9 cellular contexts compared by ENCODE assay signal in genomic region chr1:966603-967295, GRCh38. TPM values are rescaled to one million over a fixed set of nuclear protein-coding genes. Genes with fewer than 3 reads are reported as not detected.
DNase-seq lines count a peak whose midpoint lies in the region; ATAC-seq and TF ChIP-seq lines count a peak whose summit lies in the region.
"Had no signal": no experiment of that assay in that cellular context is flagged by ENCODE, and none has a peak within 500 bp of the region (broad histone marks: within the 10 kb centered on the region; RNA-seq: fewer than 3 reads in every experiment).

No MANE protein-coding gene starts in this region.

- H3K27ac ChIP-seq in CD4-positive, alpha-beta T cell (ENCODE audit: low read depth, low read length), result no peak overlapping the region
- H3K27ac ChIP-seq in KMS-11 (peak overlapping the region; percentile 44), ectodermal cell (ENCODE audit: insufficient read depth, low read depth, low read length, poor library complexity, severe bottlenecking) (no peak overlapping the region)

- peak; percentile 50 to 86 (median 76) for DNase-seq in CD4-positive, alpha-beta T cell
- peak; percentile 69 to 79 for DNase-seq in activated CD4-positive, alpha-beta T cell treated with anti-CD3 and anti-CD28 coated beads, Interleukin-2, amount 50 U/mL, for 24 hours (ENCODE audit: low read depth in 1 of 2, low spot score in 1 of 2)
- DNase-seq in mesenteric fat pad (ENCODE audit: low spot score) (peak; percentile 95), NCI-H1092 treated with DMSO at 0.1 percent for 48 hours (lab: John Stamatoyannopoulos, UW) (no peak)
- DNase-seq in stimulated activated CD8-positive, alpha-beta memory T cell treated with anti-CD3 and anti-CD28 coated beads, Interleukin-15, amount 100 ng/mL, for 48 hours (ENCODE audit: low read depth in 2 of 2), result peak; percentile 78 to 79

- peaks cover 17% of the 10 kb centered on the region for H3K27me3 Mint-ChIP-seq in CD4-positive, alpha-beta T cell

- peak overlapping the region; percentile 48; the same call in 1 of the 2 replicates for H3K9ac ChIP-seq in KMS-11

- H3K79me2 ChIP-seq in KMS-11 (ENCODE audit: insufficient read depth, low read depth), result no peaks in the 10 kb centered on the region

- POLR2A ChIA-PET in CD4-positive, alpha-beta T cell (lab: Charles Lee), result interaction anchor here (0.9 to 1.1 kb wide), 4 partner anchors 10 to 266 kb away, joined by 3 to 6 read pairs (median 4); partner anchors contain the start of gene B3GALT6

- no peaks in the 10 kb centered on the region for H3K9me3 ChIP-seq in CD4-positive, alpha-beta T cell (ENCODE audit: control insufficient read depth, low read length)
- no peaks in the 10 kb centered on the region for H3K9me3 ChIP-seq in ectodermal cell (ENCODE audit: control insufficient read depth, low read length)

- intact Hi-C loops in CD4-positive, alpha-beta T cell (cut with DNase I, micrococcal nuclease), result no loop called here

- peaks cover 20% of the 10 kb centered on the region for H3K4me1 ChIP-seq in KMS-11 (ENCODE audit: low read depth, poor library complexity, severe bottlenecking)
- peaks cover 9% of the 10 kb centered on the region for H3K4me1 ChIP-seq in ectodermal cell (ENCODE audit: control insufficient read depth, insufficient read depth, low read length)

- CTCF ChIA-PET in CD4-positive, alpha-beta T cell (lab: Charles Lee), result interaction anchor here (0.8 to 1.2 kb wide), 5 partner anchors 26 to 156 kb away, joined by 3 to 4 read pairs (median 3); no protein-coding TSS in a partner anchor

- H3K4me2 ChIP-seq in KMS-11, result peak overlapping the region; percentile 99

- no peaks in the 10 kb centered on the region for H3K4me1 Mint-ChIP-seq in CD4-positive, alpha-beta T cell (ENCODE audit: low read depth)

- 3% methylated on average over 67 of the region's 67 CpGs for WGBS in ectodermal cell, 2 experiments

- no peak overlapping the region for H3K27ac Mint-ChIP-seq in CD4-positive, alpha-beta T cell

- H2AFZ ChIP-seq in KMS-11 (ENCODE audit: low read depth), result peak overlapping the region; percentile 95

- no peaks in the 10 kb centered on the region for H3K36me3 ChIP-seq in KMS-11 (ENCODE audit: insufficient read depth)
- peaks cover 5% of the 10 kb centered on the region for H3K36me3 ChIP-seq in ectodermal cell (ENCODE audit: control insufficient read depth, insufficient read depth, low read length)

- peak overlapping the region; percentile 78 for H3K4me3 Mint-ChIP-seq in CD4-positive, alpha-beta T cell

- no peak for TF ChIP-seq CTCF in CD4-positive, alpha-beta T cell (IDR thresholded peaks at IDR 0.05)
- TF ChIP-seq CTCF in KMS-11 (conservative IDR thresholded peaks at IDR 0.05; ENCODE audit: low read depth, low read length), result no peak

- H3K4me3 ChIP-seq in KMS-11 (IDR thresholded peaks at IDR 0.05; ENCODE audit: insufficient read depth, low read depth, low read length) (peak overlapping the region; percentile 90), ectodermal cell (ENCODE audit: insufficient read depth, low read depth, low read length) (peak overlapping the region; percentile 36)

- H4K20me1 ChIP-seq in KMS-11 (ENCODE audit: insufficient read depth), result no peaks in the 10 kb centered on the region

- ATAC-seq in CD4-positive, alpha-beta T cell (ENCODE audit: poor library complexity), result peak; percentile 93
- peak; percentile 68 for ATAC-seq in GM21381 (IDR thresholded peaks at IDR 0.05; ENCODE audit: unreplicated experiment)

- H3K36me3 Mint-ChIP-seq in CD4-positive, alpha-beta T cell (ENCODE audit: low read depth), result no peaks in the 10 kb centered on the region

- peaks cover 14% of the 10 kb centered on the region for H3K27me3 ChIP-seq in CD4-positive, alpha-beta T cell (ENCODE audit: control insufficient read depth, insufficient read depth, low read length)
- no peaks in the 10 kb centered on the region for H3K27me3 ChIP-seq in KMS-11 (ENCODE audit: insufficient read depth, low read depth)
- peaks cover 67% of the 10 kb centered on the region for H3K27me3 ChIP-seq in ectodermal cell (ENCODE audit: control insufficient read depth, insufficient read depth, low read length, poor library complexity, severe bottlenecking)

- no peaks in the 10 kb centered on the region for H3K9me3 Mint-ChIP-seq in CD4-positive, alpha-beta T cell

RNA-seq across cellular contexts. Expression of gene PLEKHN1, which starts 0.5 kb away (rescaled TPM):
- total RNA-seq in CD4-positive, alpha-beta T cell, result under 1 TPM; 0.69 to 0.95 TPM
- not detected for polyA plus RNA-seq in ectodermal cell (2013, experiment 1 of 4)
- polyA plus RNA-seq in ectodermal cell (2013, experiment 2 of 4), result 0.14 TPM
- not detected for polyA plus RNA-seq in ectodermal cell (2013, experiment 3 of 4)
- 0.08 TPM for polyA plus RNA-seq in ectodermal cell (2013, experiment 4 of 4)
- 0.39 TPM for total RNA-seq in mesenteric fat pad

RNA-seq across cellular contexts. Expression of gene KLHL17, which starts 6.4 kb away (rescaled TPM):
- 10 to 100 TPM; 13.9 TPM for total RNA-seq in CD4-positive, alpha-beta T cell
- polyA plus RNA-seq in ectodermal cell (2013, experiment 1 of 4), result 27.9 TPM
- polyA plus RNA-seq in ectodermal cell (2013, experiment 2 of 4), result 23.2 TPM
- 24.3 TPM for polyA plus RNA-seq in ectodermal cell (2013, experiment 3 of 4)
- polyA plus RNA-seq in ectodermal cell (2013, experiment 4 of 4), result 26.7 TPM
- 8.8 TPM for total RNA-seq in mesenteric fat pad

RNA-seq across cellular contexts. Expression of gene NOC2L, which starts 7.7 kb away (rescaled TPM):
- total RNA-seq in CD4-positive, alpha-beta T cell, result 10 to 100 TPM; 50.2 to 52.0 TPM
- 90.0 TPM for polyA plus RNA-seq in ectodermal cell (2013, experiment 1 of 4)
- polyA plus RNA-seq in ectodermal cell (2013, experiment 2 of 4), result 87.3 TPM
- polyA plus RNA-seq in ectodermal cell (2013, experiment 3 of 4), result 58.0 TPM
- 57.1 TPM for polyA plus RNA-seq in ectodermal cell (2013, experiment 4 of 4)
- 49.8 TPM for total RNA-seq in mesenteric fat pad

RNA-seq across cellular contexts. Expression of gene PERM1, which starts 15.1 kb away (rescaled TPM):
- not detected for total RNA-seq in CD4-positive, alpha-beta T cell
- polyA plus RNA-seq in ectodermal cell (2013, experiment 1 of 4), result not detected
- not detected for polyA plus RNA-seq in ectodermal cell (2013, experiment 2 of 4)
- polyA plus RNA-seq in ectodermal cell (2013, experiment 3 of 4), result not detected
- not detected for polyA plus RNA-seq in ectodermal cell (2013, experiment 4 of 4)
- not detected for total RNA-seq in mesenteric fat pad
- total RNA-seq: activated CD8-positive, alpha-beta memory T cell treated with anti-CD3 and anti-CD28 coated beads for 36 hours had no signal

RNA-seq across cellular contexts. Expression of gene HES4, which starts 33.1 kb away (rescaled TPM):
- 10 to 100 TPM; 29.0 to 30.9 TPM for total RNA-seq in CD4-positive, alpha-beta T cell
- 23.1 TPM for polyA plus RNA-seq in ectodermal cell (2013, experiment 1 of 4)
- 20.6 TPM for polyA plus RNA-seq in ectodermal cell (2013, experiment 2 of 4)
- 76.6 TPM for polyA plus RNA-seq in ectodermal cell (2013, experiment 3 of 4)
- polyA plus RNA-seq in ectodermal cell (2013, experiment 4 of 4), result 89.3 TPM
- 25.5 TPM for total RNA-seq in mesenteric fat pad
